ENCODE assay signal across 5 cellular contexts in the genomic region with DNA sequence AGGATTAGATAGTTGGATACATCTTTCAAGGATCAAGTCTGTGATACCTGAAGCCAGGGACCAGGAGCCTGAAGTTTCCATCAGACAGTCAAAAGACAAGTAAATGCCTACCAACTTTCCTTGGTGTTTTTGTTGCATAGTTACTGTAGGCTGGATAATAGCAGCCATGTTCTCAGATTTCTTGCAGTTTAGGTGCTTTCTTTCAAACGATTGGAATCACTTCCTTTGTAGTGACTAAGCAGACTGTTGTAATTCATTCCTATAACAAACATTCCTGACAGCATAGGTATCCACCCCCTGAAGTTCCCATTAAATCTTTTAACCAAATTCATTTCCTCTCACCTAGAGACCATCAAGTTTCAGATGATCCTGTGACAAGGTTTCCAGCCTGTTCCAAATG. TPM values are rescaled to one million over a fixed set of nuclear protein-coding genes. Genes with fewer than 3 reads are reported as not detected.
"Had no signal": no experiment of that assay in that cellular context is flagged by ENCODE, and none has a peak within 500 bp of the region (broad histone marks: within the 10 kb centered on the region; RNA-seq: fewer than 3 reads in every experiment).

No MANE protein-coding gene starts in this region.

RNA-seq across cellular contexts. Expression of a gene that starts 27.6 kb away (rescaled TPM):
- total RNA-seq: activated CD4-positive, alpha-beta T cell treated with anti-CD3 and anti-CD28 coated beads, Interleukin-2, amount 10 ng/mL, durations not matched to agents 24 days and 14 days; activated CD8-positive, alpha-beta T cell treated with anti-CD3 and anti-CD28 coated beads for 36 hours; activated naive CD8-positive, alpha-beta T cell treated with anti-CD3 and anti-CD28 coated beads for 36 hours; activated T-helper 17 cell treated with anti-CD3 and anti-CD28 coated beads, Interleukin-2, amount 50 U/mL, for 72 hours; sciatic nerve had no signal
